1 cellular context compared by ENCODE assay signal in genomic region chr14:37036669-37037341, GRCh38.
TF ChIP-seq lines count a peak whose summit lies in the region.

No MANE protein-coding gene starts in this region.

TF ChIP-seq in A549, 52 proteins besides CTCF, POLR2A, EP300 and RAD21 (continued from another document):
- TF ChIP-seq REST (IDR thresholded peaks at IDR 0.05), result no peak
TF ChIP-seq in A549: peak in this region for 1.
